Comparison of ENCODE assay signal across 19 cellular contexts in the genomic region with DNA sequence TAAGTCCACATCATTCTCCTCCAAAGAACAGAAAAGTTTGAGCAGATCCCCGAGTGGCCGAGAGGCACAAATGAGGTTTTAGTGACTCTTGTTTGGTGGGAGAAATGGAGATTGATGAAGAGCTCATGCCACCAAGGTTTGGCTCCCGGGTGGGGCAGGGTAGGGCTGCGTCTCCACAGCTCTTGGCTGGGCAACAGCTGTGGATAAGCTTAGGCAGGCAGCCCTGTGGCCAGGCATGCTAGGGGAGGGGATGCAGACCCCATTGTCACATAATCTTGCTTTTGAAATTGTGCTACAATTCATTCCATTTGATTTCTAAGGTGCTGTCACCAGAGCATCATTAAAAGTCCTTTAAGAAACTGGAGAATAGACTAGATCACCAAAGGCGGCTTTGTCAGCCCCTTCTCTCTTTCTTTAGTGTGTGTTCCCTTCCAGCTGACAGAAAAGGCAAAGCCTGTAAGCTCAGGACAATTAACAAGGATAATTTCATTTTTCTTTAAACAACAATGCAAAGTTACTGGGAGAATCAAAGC.
"Had no signal": no experiment of that assay in that cellular context is flagged by ENCODE, and none has a peak within 500 bp of the region (broad histone marks: within the 10 kb centered on the region; RNA-seq: fewer than 3 reads in every experiment).

No MANE protein-coding gene starts in this region.

- H3K4me1 ChIP-seq: adrenal gland, body of pancreas, Peyer's patch, SJSA1 had no signal

- H3K4me1 Mint-ChIP-seq: activated naive CD8-positive, alpha-beta T cell treated with anti-CD3 and anti-CD28 coated beads, Interleukin-2, amount 10 ng/mL, durations not matched to agents 7 days and 5 days; IgD-negative memory B cell had no signal

- H3K4me3 Mint-ChIP-seq: activated CD8-positive, alpha-beta T cell treated with anti-CD3 and anti-CD28 coated beads for 36 hours; activated naive CD8-positive, alpha-beta T cell treated with anti-CD3 and anti-CD28 coated beads, Interleukin-2, amount 10 ng/mL, durations not matched to agents 7 days and 5 days; IgD-negative memory B cell had no signal

- H3K4me3 ChIP-seq: adrenal gland, body of pancreas, Peyer's patch, SJSA1 had no signal

- H3K9me3 Mint-ChIP-seq: activated CD8-positive, alpha-beta T cell treated with anti-CD3 and anti-CD28 coated beads for 36 hours had no signal

- H3K27ac ChIP-seq: adrenal gland, body of pancreas, Peyer's patch, RWPE1, SJSA1 had no signal

- H3K27me3 ChIP-seq: adrenal gland, body of pancreas, Peyer's patch, SJSA1 had no signal

- H3K36me3 ChIP-seq: adrenal gland, Peyer's patch, SJSA1 had no signal

- H3K9me3 ChIP-seq: adrenal gland, body of pancreas, Peyer's patch, SJSA1 had no signal

- H3K27me3 Mint-ChIP-seq: activated CD8-positive, alpha-beta T cell treated with anti-CD3 and anti-CD28 coated beads for 36 hours; IgD-negative memory B cell had no signal

- H3K27ac Mint-ChIP-seq: activated CD8-positive, alpha-beta T cell treated with anti-CD3 and anti-CD28 coated beads for 36 hours; activated naive CD8-positive, alpha-beta T cell treated with anti-CD3 and anti-CD28 coated beads, Interleukin-2, amount 10 ng/mL, durations not matched to agents 7 days and 5 days; IgD-negative memory B cell had no signal

- H3K36me3 Mint-ChIP-seq: activated naive CD8-positive, alpha-beta T cell treated with anti-CD3 and anti-CD28 coated beads, Interleukin-2, amount 10 ng/mL, durations not matched to agents 7 days and 5 days had no signal

- DNase-seq: activated CD4-positive, alpha-beta T cell treated with anti-CD3 and anti-CD28 coated beads for 4 hours; activated CD8-positive, alpha-beta memory T cell treated with anti-CD3 and anti-CD28 coated beads, Interleukin-2, amount 50 U/mL, for 4 hours; activated CD8-positive, alpha-beta T cell treated with anti-CD3 and anti-CD28 coated beads for 36 hours; activated naive CD4-positive, alpha-beta T cell treated with anti-CD3 and anti-CD28 coated beads, Interleukin-2, amount 50 U/mL, for 16 hours; activated naive CD8-positive, alpha-beta T cell treated with anti-CD3 and anti-CD28 coated beads, Interleukin-2, amount 10 ng/mL, durations not matched to agents 7 days and 5 days; activated T-cell treated with anti-CD3 and anti-CD28 coated beads, Interleukin-2, amount 50 U/mL, for 1 hour; adrenal gland; aorta; body of pancreas; KG1; NCI-H2029; NCI-H345; NCI-H510A; Peyer's patch; Right ventricle myocardium superior; SW 1271 had no signal
